ENCODE assay signal across 18 cellular contexts in genomic region chrX:106585478-106585877, GRCh38. TPM values are rescaled to one million over a fixed set of nuclear protein-coding genes. Genes with fewer than 3 reads are reported as not detected.
DNase-seq lines count a peak whose midpoint lies in the region; ATAC-seq and TF ChIP-seq lines count a peak whose summit lies in the region.
"Had no signal": no experiment of that assay in that cellular context is flagged by ENCODE, and none has a peak within 500 bp of the region (broad histone marks: within the 10 kb centered on the region; RNA-seq: fewer than 3 reads in every experiment).

No MANE protein-coding gene starts in this region.

- intact Hi-C loops in left lung (cut with DNase I) (no loop called here), stomach (cut with DNase I; ENCODE audit: low total_unique reads) (no loop called here)

- TF ChIP-seq EP300 in stomach (IDR thresholded peaks at IDR 0.05), result no peak

- H3K36me3 Mint-ChIP-seq in activated CD8-positive, alpha-beta T cell treated with anti-CD3 and anti-CD28 coated beads, Interleukin-2, amount 10 ng/mL, durations not matched to agents 7 days and 5 days (ENCODE audit: low read depth), result no peaks in the 10 kb centered on the region
- H3K36me3 Mint-ChIP-seq: CD8-positive, alpha-beta T cell had no signal

- no peak for TF ChIP-seq POLR2A in stomach (IDR thresholded peaks at IDR 0.05)

- ATAC-seq in left lung, result peak; percentile 80
- ATAC-seq in HG02571 (IDR thresholded peaks at IDR 0.05; ENCODE audit: unreplicated experiment), result no peak
- no peak for ATAC-seq in activated CD8-positive, alpha-beta T cell treated with anti-CD3 and anti-CD28 coated beads, Interleukin-2, amount 10 ng/mL, durations not matched to agents 7 days and 5 days
- ATAC-seq: CD8-positive, alpha-beta T cell; GM12878 had no signal

- H3K27me3 Mint-ChIP-seq in activated CD8-positive, alpha-beta T cell treated with anti-CD3 and anti-CD28 coated beads, Interleukin-2, amount 10 ng/mL, durations not matched to agents 7 days and 5 days (ENCODE audit: low read depth), result no peaks in the 10 kb centered on the region
- H3K27me3 Mint-ChIP-seq: B cell had no signal

- POLR2A ChIA-PET in activated CD8-positive, alpha-beta T cell treated with anti-CD3 and anti-CD28 coated beads, Interleukin-2, amount 10 ng/mL, durations not matched to agents 7 days and 5 days (lab: Charles Lee), result no interaction called here

- H3K9me3 ChIP-seq in left lung, result no peaks in the 10 kb centered on the region
- no peaks in the 10 kb centered on the region for H3K9me3 ChIP-seq in stomach
- H3K9me3 ChIP-seq: BLaER1 treated with 17β-estradiol and CSF1 and Interleukin-3, amounts not matched to agents 10 nM and 100 nM had no signal

- CTCF ChIA-PET in activated CD8-positive, alpha-beta T cell treated with anti-CD3 and anti-CD28 coated beads, Interleukin-2, amount 10 ng/mL, durations not matched to agents 7 days and 5 days (lab: Charles Lee), result no interaction called here

- H3K36me3 ChIP-seq in left lung (no peaks in the 10 kb centered on the region), stomach (no peaks in the 10 kb centered on the region)
- H3K36me3 ChIP-seq: BLaER1 treated with 17β-estradiol and CSF1 and Interleukin-3, amounts not matched to agents 10 nM and 100 nM had no signal

- H3K27me3 ChIP-seq in left lung, result no peaks in the 10 kb centered on the region
- H3K27me3 ChIP-seq in stomach, result no peaks in the 10 kb centered on the region

- WGBS in stomach, 5 donors, result 23 to 48% (median 41%) methylated on average over 2 of the region's 2 CpGs

- no peaks in the 10 kb centered on the region for H3K9me3 Mint-ChIP-seq in activated CD8-positive, alpha-beta T cell treated with anti-CD3 and anti-CD28 coated beads, Interleukin-2, amount 10 ng/mL, durations not matched to agents 7 days and 5 days (ENCODE audit: insufficient read depth)
- H3K9me3 Mint-ChIP-seq: CD8-positive, alpha-beta T cell had no signal

- DNase-seq in epithelial cell of esophagus (ENCODE audit: low read depth) (peak; percentile 36), left lung (no peak), stomach (peak; percentile 29)
- no peak for DNase-seq in activated CD8-positive, alpha-beta T cell treated with anti-CD3 and anti-CD28 coated beads, Interleukin-2, amount 10 ng/mL, durations not matched to agents 7 days and 5 days
- DNase-seq in stimulated activated CD4-positive, alpha-beta T cell treated with anti-CD3 and anti-CD28 coated beads, Interleukin-12 subunit alpha, Interleukin-12 subunit beta, amount 100 ng/mL, for 4 hours, result no peak
- DNase-seq: Calu3; CD8-positive, alpha-beta T cell; DMS53; DND-41; EL; H9 had no signal

- no peak for TF ChIP-seq CTCF in 22Rv1 (IDR thresholded peaks at IDR 0.05)
- TF ChIP-seq CTCF in epithelial cell of esophagus (IDR thresholded peaks at IDR 0.05; ENCODE audit: insufficient read depth, low read depth, low read length, missing control alignments), result no peak
- no peak for TF ChIP-seq CTCF in left lung (IDR thresholded peaks at IDR 0.05)
- no peak for TF ChIP-seq CTCF in stomach (IDR thresholded peaks at IDR 0.05)

- H3K4me1 Mint-ChIP-seq in activated CD8-positive, alpha-beta T cell treated with anti-CD3 and anti-CD28 coated beads, Interleukin-2, amount 10 ng/mL, durations not matched to agents 7 days and 5 days (ENCODE audit: low read depth), result no peaks in the 10 kb centered on the region
- H3K4me1 Mint-ChIP-seq: B cell, H9 had no signal

- no peak overlapping the region for H3K4me3 Mint-ChIP-seq in activated CD8-positive, alpha-beta T cell treated with anti-CD3 and anti-CD28 coated beads, Interleukin-2, amount 10 ng/mL, durations not matched to agents 7 days and 5 days
- H3K4me3 Mint-ChIP-seq: B cell; CD8-positive, alpha-beta T cell; H9 had no signal

- H3K27ac ChIP-seq in 22Rv1 (peak overlapping the region; percentile 64), left lung (no peak overlapping the region), stomach (no peak overlapping the region)
- H3K27ac ChIP-seq: BLaER1 treated with 17β-estradiol and CSF1 and Interleukin-3, amounts not matched to agents 10 nM and 100 nM had no signal

- H3K4me1 ChIP-seq in left lung, result no peaks in the 10 kb centered on the region
- no peaks in the 10 kb centered on the region for H3K4me1 ChIP-seq in stomach
- H3K4me1 ChIP-seq: BLaER1 treated with 17β-estradiol and CSF1 and Interleukin-3, amounts not matched to agents 10 nM and 100 nM had no signal

- H3K27ac Mint-ChIP-seq in activated CD8-positive, alpha-beta T cell treated with anti-CD3 and anti-CD28 coated beads, Interleukin-2, amount 10 ng/mL, durations not matched to agents 7 days and 5 days, result no peak overlapping the region
- H3K27ac Mint-ChIP-seq: B cell; CD8-positive, alpha-beta T cell; H9 had no signal

- no peak overlapping the region for H3K4me3 ChIP-seq in epithelial cell of esophagus (ENCODE audit: low read length)
- no peak overlapping the region for H3K4me3 ChIP-seq in left lung
- H3K4me3 ChIP-seq in stomach, result no peak overlapping the region
- H3K4me3 ChIP-seq: BLaER1 treated with 17β-estradiol and CSF1 and Interleukin-3, amounts not matched to agents 10 nM and 100 nM; GM12878 had no signal

RNA-seq across cellular contexts. Expression of gene RADX, which starts 26.3 kb away (rescaled TPM):
- total RNA-seq in left lung (1 to 10 TPM; 3.2 to 4.9 TPM), stomach (1 to 10 TPM in 4 of 5 donors, under 1 TPM in 1; 0.29 to 4.8 (median 1.8) TPM)
- polyA plus RNA-seq in stomach, result 1 to 10 TPM in 2 of 3 donors, under 1 TPM in 1; 0.68 to 2.7 (median 1.5) TPM
- 1 to 10 TPM; 3.6 to 4.3 TPM for total RNA-seq in activated CD8-positive, alpha-beta T cell treated with anti-CD3 and anti-CD28 coated beads, Interleukin-2, amount 10 ng/mL, durations not matched to agents 7 days and 5 days
- total RNA-seq: A172, HT-29 had no signal

Comparison
In these comparisons a context has a peak if more than half of its experiments do, and no peak if none do; other contexts are left out.
1. DNase-seq: peak in epithelial cell of esophagus (single experiment) and stomach (single experiment); none in left lung (0 of 2), activated CD8-positive, alpha-beta T cell treated with anti-CD3 and anti-CD28 coated beads, Interleukin-2, amount 10 ng/mL, durations not matched to agents 7 days and 5 days (single experiment) and stimulated activated CD4-positive, alpha-beta T cell treated with anti-CD3 and anti-CD28 coated beads, Interleukin-12 subunit alpha, Interleukin-12 subunit beta, amount 100 ng/mL, for 4 hours (single experiment).